Comparison of ENCODE assay signal across 11 cellular contexts in the genomic region with DNA sequence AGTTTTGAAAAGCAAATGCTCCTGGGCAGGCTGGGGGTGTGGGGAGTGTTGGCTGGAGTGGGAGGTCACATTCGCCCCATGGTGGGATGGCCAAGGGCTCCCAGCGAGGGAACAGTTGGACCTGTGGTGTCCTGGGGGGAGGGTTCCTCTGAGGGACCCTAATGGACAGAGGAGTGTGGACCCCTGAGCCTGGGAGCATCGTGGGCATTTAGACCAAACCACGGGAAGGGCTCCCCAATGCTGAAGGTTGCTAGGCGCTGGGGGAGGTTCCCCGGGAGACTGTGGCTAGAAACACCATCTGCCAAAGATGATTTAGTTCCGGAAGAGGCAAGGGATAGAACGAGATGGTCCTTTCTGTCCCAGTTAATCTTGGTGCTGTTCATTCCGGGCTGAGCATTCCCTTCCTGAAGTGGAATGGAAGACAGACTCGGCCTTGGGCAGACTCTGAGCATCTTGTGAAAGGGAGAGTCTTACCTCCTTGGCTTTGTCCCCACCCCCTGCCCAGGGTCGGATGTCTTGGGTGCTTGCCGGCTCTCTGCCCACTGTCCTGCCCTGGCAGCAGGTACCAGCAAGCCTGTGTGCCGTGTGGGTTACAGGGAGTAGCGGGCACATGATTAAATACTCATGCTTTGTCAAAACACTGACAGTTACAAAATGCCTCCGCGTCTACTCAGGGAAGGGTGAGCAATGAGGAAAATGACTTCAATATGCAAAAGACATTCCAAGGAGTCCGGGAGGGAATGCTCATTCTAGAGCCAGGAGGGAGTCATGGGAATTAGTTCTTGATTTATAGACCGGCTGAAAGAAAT.
A peak's percentile ranks its signal among the peaks of the same experiment; 100 is the strongest.
DNase-seq lines count a peak whose midpoint lies in the region; ATAC-seq, FAIRE-seq and TF ChIP-seq lines count a peak whose summit lies in the region.
"Had no signal": no experiment of that assay in that cellular context is flagged by ENCODE, and none has a peak within 500 bp of the region (broad histone marks: within the 10 kb centered on the region; RNA-seq: fewer than 3 reads in every experiment).

No MANE protein-coding gene starts in this region.

- H3K27me3 Mint-ChIP-seq in HFFc6 (ENCODE audit: insufficient read depth) = no peaks in the 10 kb centered on the region
- no peaks in the 10 kb centered on the region for H3K27me3 Mint-ChIP-seq in MCF 10A (ENCODE audit: insufficient read depth, unreplicated experiment)
- H3K27me3 Mint-ChIP-seq in naive thymus-derived CD8-positive, alpha-beta T cell = no peaks in the 10 kb centered on the region

- no peak for TF ChIP-seq CTCF in HFFc6 (IDR thresholded peaks at IDR 0.05)
- TF ChIP-seq CTCF in MCF 10A (IDR thresholded peaks at IDR 0.05; ENCODE audit: unreplicated experiment) = no peak
- TF ChIP-seq CTCF in keratinocyte (optimal IDR thresholded peaks at IDR 0.05 in 1 of 3, IDR thresholded peaks at IDR 0.05 in 1 of 3, conservative IDR thresholded peaks at IDR 0.05 in 1 of 3; ENCODE audit: extremely low read depth in 1 of 3, insufficient read depth in 2 of 3, low read length in 3 of 3) = no peak
- no peak for TF ChIP-seq CTCF in suprapubic skin (IDR thresholded peaks at IDR 0.05)

- FAIRE-seq in keratinocyte (lab: Jason Lieb, UNC) = peak; percentile 78

- peak; percentile 25 for TF ChIP-seq EP300 in suprapubic skin (IDR thresholded peaks at IDR 0.05)

- intact Hi-C loops in MCF 10A (cut with micrococcal nuclease) = loop anchor here (5.0 kb wide), 1 partner anchor 211 kb away; no protein-coding TSS in a partner anchor

- no peak for ATAC-seq in naive thymus-derived CD8-positive, alpha-beta T cell
- ATAC-seq: stimulated activated effector memory CD8-positive, alpha-beta T cell treated with anti-CD3 and anti-CD28 coated beads, Interleukin-12 subunit alpha, Interleukin-12 subunit beta, amount 100 ng/mL, for 72 hours had no signal

- H3K9me3 Mint-ChIP-seq in HFFc6 (no peaks in the 10 kb centered on the region), MCF 10A (ENCODE audit: unreplicated experiment) (no peaks in the 10 kb centered on the region)
- no peaks in the 10 kb centered on the region for H3K9me3 Mint-ChIP-seq in naive thymus-derived CD8-positive, alpha-beta T cell
- H3K9me3 Mint-ChIP-seq: stimulated activated effector memory CD8-positive, alpha-beta T cell treated with anti-CD3 and anti-CD28 coated beads, Interleukin-12 subunit alpha, Interleukin-12 subunit beta, amount 100 ng/mL, for 72 hours had no signal

- H3K9me1 ChIP-seq in keratinocyte (ENCODE audit: control insufficient read depth, extremely low read depth, insufficient read depth, low read length) = no peaks in the 10 kb centered on the region

- CTCF ChIA-PET in MCF 10A (lab: Yijun Ruan, JAX) = interaction anchor here (0.7 to 1.5 kb wide), 2 partner anchors 8 to 22 kb away, joined by 3 to 4 read pairs; no protein-coding TSS in a partner anchor

- H3K27me3 ChIP-seq in keratinocyte (ENCODE audit: control insufficient read depth, extremely low read depth, insufficient read depth, low read length) = peaks cover 18% of the 10 kb centered on the region
- H3K27me3 ChIP-seq in suprapubic skin = no peaks in the 10 kb centered on the region

- dilution Hi-C loops in keratinocyte (cut with MboI; ENCODE audit: extremely low pct_ligation_motif_present, low sequenced_read_pairs) = no loop called here

- POLR2A ChIA-PET in MCF 10A (lab: Yijun Ruan, JAX) = no interaction called here
- POLR2A ChIA-PET in naive thymus-derived CD8-positive, alpha-beta T cell (lab: Charles Lee) = no interaction called here

- H4K20me1 ChIP-seq in keratinocyte (ENCODE audit: control insufficient read depth, extremely low read depth, insufficient read depth, low read length) = no peaks in the 10 kb centered on the region

- H3K4me3 ChIP-seq in keratinocyte (ENCODE audit: control insufficient read depth in 2 of 3, extremely low read depth in 1 of 3, insufficient read depth in 2 of 3, low read depth in 1 of 3, low read length in 3 of 3) (no peak overlapping the region), suprapubic skin (no peak overlapping the region)

- peak overlapping the region; percentile 99 for H3K27ac Mint-ChIP-seq in HFFc6
- peak overlapping the region; percentile 13 for H3K27ac Mint-ChIP-seq in MCF 10A (ENCODE audit: low read depth, unreplicated experiment)
- no peak overlapping the region for H3K27ac Mint-ChIP-seq in naive thymus-derived CD8-positive, alpha-beta T cell
- H3K27ac Mint-ChIP-seq: stimulated activated effector memory CD8-positive, alpha-beta T cell treated with anti-CD3 and anti-CD28 coated beads, Interleukin-12 subunit alpha, Interleukin-12 subunit beta, amount 100 ng/mL, for 72 hours had no signal

- H3K36me3 ChIP-seq in keratinocyte (ENCODE audit: control insufficient read depth in 2 of 2, extremely low read depth in 1 of 2, insufficient read depth in 2 of 2, low read length in 2 of 2) (no peaks in the 10 kb centered on the region), suprapubic skin (no peaks in the 10 kb centered on the region)

- BruUV-seq in MCF 10A (replicated peaks; lab: Mats Ljungman, UMichigan) = no TSS peak

- H3K4me1 ChIP-seq in keratinocyte (ENCODE audit: control insufficient read depth, extremely low read depth, insufficient read depth, low read length) = no peaks in the 10 kb centered on the region
- peaks cover 34% of the 10 kb centered on the region for H3K4me1 ChIP-seq in suprapubic skin

- peak in 1 of 2 donors; percentile 11 for TF ChIP-seq POLR2A in suprapubic skin (IDR thresholded peaks at IDR 0.05)

- H3K4me1 Mint-ChIP-seq in HFFc6 (ENCODE audit: low read depth) (peaks cover 19% of the 10 kb centered on the region), MCF 10A (ENCODE audit: insufficient read depth, unreplicated experiment) (peaks cover 24% of the 10 kb centered on the region)
- no peaks in the 10 kb centered on the region for H3K4me1 Mint-ChIP-seq in naive thymus-derived CD8-positive, alpha-beta T cell
- H3K4me1 Mint-ChIP-seq: stimulated activated effector memory CD8-positive, alpha-beta T cell treated with anti-CD3 and anti-CD28 coated beads, Interleukin-12 subunit alpha, Interleukin-12 subunit beta, amount 100 ng/mL, for 72 hours had no signal

- H3K4me3 Mint-ChIP-seq in HFFc6 = peak overlapping the region; percentile 79
- no peak overlapping the region for H3K4me3 Mint-ChIP-seq in MCF 10A (ENCODE audit: unreplicated experiment)
- no peak overlapping the region for H3K4me3 Mint-ChIP-seq in naive thymus-derived CD8-positive, alpha-beta T cell
- H3K4me3 Mint-ChIP-seq: stimulated activated effector memory CD8-positive, alpha-beta T cell treated with anti-CD3 and anti-CD28 coated beads, Interleukin-12 subunit alpha, Interleukin-12 subunit beta, amount 100 ng/mL, for 72 hours had no signal

- no peaks in the 10 kb centered on the region for H3K36me3 Mint-ChIP-seq in HFFc6 (ENCODE audit: low read depth)
- no peaks in the 10 kb centered on the region for H3K36me3 Mint-ChIP-seq in MCF 10A (ENCODE audit: insufficient read depth, unreplicated experiment)
- no peaks in the 10 kb centered on the region for H3K36me3 Mint-ChIP-seq in naive thymus-derived CD8-positive, alpha-beta T cell
- H3K36me3 Mint-ChIP-seq: stimulated activated effector memory CD8-positive, alpha-beta T cell treated with anti-CD3 and anti-CD28 coated beads, Interleukin-12 subunit alpha, Interleukin-12 subunit beta, amount 100 ng/mL, for 72 hours had no signal

- 44% methylated on average over 14 of the region's 18 CpGs for WGBS in suprapubic skin

- DNase-seq in HFFc6 (peak; percentile 91), MCF 10A (ENCODE audit: unreplicated experiment) (peak; percentile 54), keratinocyte (ENCODE audit: low read depth, low spot score) (peak; percentile 59), suprapubic skin (ENCODE audit: low spot score in 2 of 2) (no peak), superior temporal gyrus (ENCODE audit: extremely low spot score) (no peak), NCI-H526 (lab: John Stamatoyannopoulos, UW) (no peak)
- DNase-seq in activated naive CD4-positive, alpha-beta T cell treated with anti-CD3 and anti-CD28 coated beads, Interleukin-2, amount 50 U/mL, for 16 hours = no peak
- no peak for DNase-seq in naive thymus-derived CD8-positive, alpha-beta T cell
- DNase-seq: activated CD4-positive, alpha-beta T cell treated with anti-CD3 and anti-CD28 coated beads for 48 hours; retina had no signal

- no peak overlapping the region for H3K9ac ChIP-seq in keratinocyte (ENCODE audit: control insufficient read depth, extremely low read depth, insufficient read depth, low read length)

- peak overlapping the region; percentile 14 for H2AFZ ChIP-seq in keratinocyte (ENCODE audit: control insufficient read depth, low read length)

- no peaks in the 10 kb centered on the region for H3K9me3 ChIP-seq in keratinocyte (ENCODE audit: control insufficient read depth, low read depth, low read length)
- no peaks in the 10 kb centered on the region for H3K9me3 ChIP-seq in suprapubic skin

- no peaks in the 10 kb centered on the region for H3K79me2 ChIP-seq in keratinocyte (ENCODE audit: control insufficient read depth, insufficient read depth, low read length)

- H3K4me2 ChIP-seq in keratinocyte (ENCODE audit: control insufficient read depth, extremely low read depth, insufficient read depth, low read depth, low read length) = no peak overlapping the region

- H3K27ac ChIP-seq in keratinocyte (ENCODE audit: control insufficient read depth, insufficient read depth, low read length) (no peak overlapping the region), suprapubic skin (peak overlapping the region; percentile 70)

Comparison
In these comparisons a context has a peak if more than half of its experiments do, and no peak if none do; other contexts are left out.
1. DNase-seq: peak in HFFc6 (single experiment), MCF 10A (single experiment) and keratinocyte (single experiment); none in suprapubic skin (0 of 2), activated naive CD4-positive, alpha-beta T cell treated with anti-CD3 and anti-CD28 coated beads, Interleukin-2, amount 50 U/mL, for 16 hours (single experiment), superior temporal gyrus (single experiment), naive thymus-derived CD8-positive, alpha-beta T cell (0 of 10) and NCI-H526 (0 of 2).
2. H3K27ac Mint-ChIP-seq: peak in HFFc6 (single experiment) and MCF 10A (single experiment); none in naive thymus-derived CD8-positive, alpha-beta T cell (0 of 10).